2 cellular contexts compared by ENCODE assay signal in the genomic region with DNA sequence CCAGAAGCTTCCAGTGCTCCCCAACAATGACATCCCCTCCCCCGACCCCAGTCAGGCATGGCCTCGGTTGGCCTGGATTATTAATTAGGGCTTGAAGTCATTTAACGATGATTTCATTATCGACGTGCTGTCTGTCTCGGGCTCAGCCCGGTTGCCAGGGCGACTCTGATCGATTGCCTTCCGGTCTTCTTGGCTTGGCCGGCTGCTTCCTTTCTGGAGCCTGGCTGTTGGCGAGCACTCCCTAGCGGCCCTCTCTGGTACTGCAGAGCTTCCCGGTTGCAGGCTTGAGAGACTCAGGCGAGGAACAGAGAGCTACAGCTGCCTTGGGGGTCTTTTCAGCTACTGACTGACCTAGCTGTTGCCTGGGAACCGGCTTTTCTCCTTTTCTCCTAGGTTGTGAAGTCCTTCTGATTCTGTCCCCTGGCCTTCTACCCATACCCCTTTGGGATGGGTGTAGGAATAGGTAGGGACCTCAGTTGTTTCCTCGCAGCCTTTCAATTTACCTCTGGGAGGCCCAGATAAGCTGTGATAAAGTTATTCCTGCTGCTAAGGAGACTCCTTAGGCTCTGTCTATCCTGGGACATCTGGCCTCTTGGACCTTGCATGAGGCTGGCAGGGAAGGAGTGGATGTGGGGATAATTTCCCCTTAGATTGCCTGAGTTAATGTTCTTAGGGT.
TF ChIP-seq lines count a peak whose summit lies in the region.

No MANE protein-coding gene starts in this region.

TF ChIP-seq in A549, 52 proteins besides CTCF, POLR2A, EP300 and RAD21:
- TF ChIP-seq PHF8 (IDR thresholded peaks at IDR 0.05; ENCODE audit: borderline replicate concordance, low read depth) (no peak), SMC3 (IDR thresholded peaks at IDR 0.05) (0 out of 3 replicates have a peak, but pooled peaks have one; percentile 16)

TF ChIP-seq in HepG2, 621 proteins besides CTCF, POLR2A, EP300 and RAD21 (continues in another document):
- TF ChIP-seq MAZ (IDR thresholded peaks at IDR 0.05; ENCODE audit: borderline replicate concordance, low read depth, low read length) = no peak
- no peak for TF ChIP-seq MAZ (CRISPR knock-in tag; IDR thresholded peaks at IDR 0.05; ENCODE audit: low read depth)
- no peak for TF ChIP-seq ZNF747 (CRISPR knock-in tag; IDR thresholded peaks at IDR 0.05; ENCODE audit: borderline replicate concordance)
- no peak for TF ChIP-seq EZH2 (conservative IDR thresholded peaks at IDR 0.05; ENCODE audit: low read depth, low read length)
- TF ChIP-seq, protein P1, sequence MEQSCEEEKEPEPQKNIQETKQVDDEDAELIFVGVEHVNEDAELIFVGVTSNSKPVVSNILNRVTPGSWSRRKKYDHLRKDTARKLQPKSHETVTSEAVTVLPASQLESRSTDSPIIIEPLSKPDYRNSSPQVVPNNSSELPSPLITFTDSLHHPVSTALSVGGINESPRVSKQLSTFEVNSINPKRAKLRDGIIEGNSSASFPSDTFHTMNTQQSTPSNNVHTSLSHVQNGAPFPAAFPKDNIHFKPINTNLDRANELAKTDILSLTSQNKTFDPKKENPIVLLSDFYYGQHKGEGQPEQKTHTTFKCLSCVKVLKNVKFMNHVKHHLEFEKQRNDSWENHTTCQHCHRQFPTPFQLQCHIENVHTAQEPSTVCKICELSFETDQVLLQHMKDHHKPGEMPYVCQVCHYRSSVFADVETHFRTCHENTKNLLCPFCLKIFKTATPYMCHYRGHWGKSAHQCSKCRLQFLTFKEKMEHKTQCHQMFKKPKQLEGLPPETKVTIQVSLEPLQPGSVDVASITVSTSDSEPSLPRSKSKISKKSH (CRISPR knock-in tag; IDR thresholded peaks at IDR 0.05; ENCODE audit: borderline replicate concordance) = no peak
- TF ChIP-seq, protein P2, sequence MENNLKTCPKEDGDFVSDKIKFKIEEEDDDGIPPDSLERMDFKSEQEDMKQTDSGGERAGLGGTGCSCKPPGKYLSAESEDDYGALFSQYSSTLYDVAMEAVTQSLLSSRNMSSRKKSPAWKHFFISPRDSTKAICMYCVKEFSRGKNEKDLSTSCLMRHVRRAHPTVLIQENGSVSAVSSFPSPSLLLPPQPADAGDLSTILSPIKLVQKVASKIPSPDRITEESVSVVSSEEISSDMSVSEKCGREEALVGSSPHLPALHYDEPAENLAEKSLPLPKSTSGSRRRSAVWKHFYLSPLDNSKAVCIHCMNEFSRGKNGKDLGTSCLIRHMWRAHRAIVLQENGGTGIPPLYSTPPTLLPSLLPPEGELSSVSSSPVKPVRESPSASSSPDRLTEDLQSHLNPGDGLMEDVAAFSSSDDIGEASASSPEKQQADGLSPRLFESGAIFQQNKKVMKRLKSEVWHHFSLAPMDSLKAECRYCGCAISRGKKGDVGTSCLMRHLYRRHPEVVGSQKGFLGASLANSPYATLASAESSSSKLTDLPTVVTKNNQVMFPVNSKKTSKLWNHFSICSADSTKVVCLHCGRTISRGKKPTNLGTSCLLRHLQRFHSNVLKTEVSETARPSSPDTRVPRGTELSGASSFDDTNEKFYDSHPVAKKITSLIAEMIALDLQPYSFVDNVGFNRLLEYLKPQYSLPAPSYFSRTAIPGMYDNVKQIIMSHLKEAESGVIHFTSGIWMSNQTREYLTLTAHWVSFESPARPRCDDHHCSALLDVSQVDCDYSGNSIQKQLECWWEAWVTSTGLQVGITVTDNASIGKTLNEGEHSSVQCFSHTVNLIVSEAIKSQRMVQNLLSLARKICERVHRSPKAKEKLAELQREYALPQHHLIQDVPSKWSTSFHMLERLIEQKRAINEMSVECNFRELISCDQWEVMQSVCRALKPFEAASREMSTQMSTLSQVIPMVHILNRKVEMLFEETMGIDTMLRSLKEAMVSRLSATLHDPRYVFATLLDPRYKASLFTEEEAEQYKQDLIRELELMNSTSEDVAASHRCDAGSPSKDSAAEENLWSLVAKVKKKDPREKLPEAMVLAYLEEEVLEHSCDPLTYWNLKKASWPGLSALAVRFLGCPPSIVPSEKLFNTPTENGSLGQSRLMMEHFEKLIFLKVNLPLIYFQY (CRISPR knock-in tag; IDR thresholded peaks at IDR 0.05; ENCODE audit: borderline replicate concordance) = no peak
- no peak for TF ChIP-seq AKAP8 (CRISPR knock-in tag; IDR thresholded peaks at IDR 0.05)
- TF ChIP-seq, protein P3, sequence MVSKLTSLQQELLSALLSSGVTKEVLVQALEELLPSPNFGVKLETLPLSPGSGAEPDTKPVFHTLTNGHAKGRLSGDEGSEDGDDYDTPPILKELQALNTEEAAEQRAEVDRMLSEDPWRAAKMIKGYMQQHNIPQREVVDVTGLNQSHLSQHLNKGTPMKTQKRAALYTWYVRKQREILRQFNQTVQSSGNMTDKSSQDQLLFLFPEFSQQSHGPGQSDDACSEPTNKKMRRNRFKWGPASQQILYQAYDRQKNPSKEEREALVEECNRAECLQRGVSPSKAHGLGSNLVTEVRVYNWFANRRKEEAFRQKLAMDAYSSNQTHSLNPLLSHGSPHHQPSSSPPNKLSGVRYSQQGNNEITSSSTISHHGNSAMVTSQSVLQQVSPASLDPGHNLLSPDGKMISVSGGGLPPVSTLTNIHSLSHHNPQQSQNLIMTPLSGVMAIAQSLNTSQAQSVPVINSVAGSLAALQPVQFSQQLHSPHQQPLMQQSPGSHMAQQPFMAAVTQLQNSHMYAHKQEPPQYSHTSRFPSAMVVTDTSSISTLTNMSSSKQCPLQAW (CRISPR knock-in tag; IDR thresholded peaks at IDR 0.05) = 0 out of 2 replicates have a peak, but pooled peaks have one; percentile 30
- TF ChIP-seq ZNF569 (CRISPR knock-in tag; IDR thresholded peaks at IDR 0.05; ENCODE audit: borderline replicate concordance) = no peak
- no peak for TF ChIP-seq STAT6 (CRISPR knock-in tag; IDR thresholded peaks at IDR 0.05; ENCODE audit: borderline replicate concordance)
- TF ChIP-seq RXRB (CRISPR knock-in tag; IDR thresholded peaks at IDR 0.05; ENCODE audit: borderline replicate concordance) = no peak
- peak; percentile 58 for TF ChIP-seq ZNF687 (CRISPR knock-in tag; IDR thresholded peaks at IDR 0.05)
- no peak for TF ChIP-seq MTA3 (CRISPR knock-in tag; IDR thresholded peaks at IDR 0.05)
- 0 out of 2 replicates have a peak, but pooled peaks have one; percentile 12 for TF ChIP-seq ZMYM4 (CRISPR knock-in tag; IDR thresholded peaks at IDR 0.05)
- TF ChIP-seq, protein P4, sequence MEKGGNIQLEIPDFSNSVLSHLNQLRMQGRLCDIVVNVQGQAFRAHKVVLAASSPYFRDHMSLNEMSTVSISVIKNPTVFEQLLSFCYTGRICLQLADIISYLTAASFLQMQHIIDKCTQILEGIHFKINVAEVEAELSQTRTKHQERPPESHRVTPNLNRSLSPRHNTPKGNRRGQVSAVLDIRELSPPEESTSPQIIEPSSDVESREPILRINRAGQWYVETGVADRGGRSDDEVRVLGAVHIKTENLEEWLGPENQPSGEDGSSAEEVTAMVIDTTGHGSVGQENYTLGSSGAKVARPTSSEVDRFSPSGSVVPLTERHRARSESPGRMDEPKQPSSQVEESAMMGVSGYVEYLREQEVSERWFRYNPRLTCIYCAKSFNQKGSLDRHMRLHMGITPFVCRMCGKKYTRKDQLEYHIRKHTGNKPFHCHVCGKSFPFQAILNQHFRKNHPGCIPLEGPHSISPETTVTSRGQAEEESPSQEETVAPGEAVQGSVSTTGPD (CRISPR knock-in tag; IDR thresholded peaks at IDR 0.05) = no peak
- no peak for TF ChIP-seq ZNF3 (CRISPR knock-in tag; IDR thresholded peaks at IDR 0.05)
- TF ChIP-seq, protein P5, sequence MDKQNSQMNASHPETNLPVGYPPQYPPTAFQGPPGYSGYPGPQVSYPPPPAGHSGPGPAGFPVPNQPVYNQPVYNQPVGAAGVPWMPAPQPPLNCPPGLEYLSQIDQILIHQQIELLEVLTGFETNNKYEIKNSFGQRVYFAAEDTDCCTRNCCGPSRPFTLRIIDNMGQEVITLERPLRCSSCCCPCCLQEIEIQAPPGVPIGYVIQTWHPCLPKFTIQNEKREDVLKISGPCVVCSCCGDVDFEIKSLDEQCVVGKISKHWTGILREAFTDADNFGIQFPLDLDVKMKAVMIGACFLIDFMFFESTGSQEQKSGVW (CRISPR knock-in tag; IDR thresholded peaks at IDR 0.05; ENCODE audit: borderline replicate concordance) = no peak
- no peak for TF ChIP-seq ZNF713 (CRISPR knock-in tag; IDR thresholded peaks at IDR 0.05)
- no peak for TF ChIP-seq FIP1L1 (IDR thresholded peaks at IDR 0.05; ENCODE audit: borderline replicate concordance, insufficient read depth, low read depth, low read length)
- no peak for TF ChIP-seq SETDB1 (CRISPR knock-in tag; IDR thresholded peaks at IDR 0.05; ENCODE audit: borderline replicate concordance)
- no peak for TF ChIP-seq IRF2 (CRISPR knock-in tag; IDR thresholded peaks at IDR 0.05)
- TF ChIP-seq, protein P6, sequence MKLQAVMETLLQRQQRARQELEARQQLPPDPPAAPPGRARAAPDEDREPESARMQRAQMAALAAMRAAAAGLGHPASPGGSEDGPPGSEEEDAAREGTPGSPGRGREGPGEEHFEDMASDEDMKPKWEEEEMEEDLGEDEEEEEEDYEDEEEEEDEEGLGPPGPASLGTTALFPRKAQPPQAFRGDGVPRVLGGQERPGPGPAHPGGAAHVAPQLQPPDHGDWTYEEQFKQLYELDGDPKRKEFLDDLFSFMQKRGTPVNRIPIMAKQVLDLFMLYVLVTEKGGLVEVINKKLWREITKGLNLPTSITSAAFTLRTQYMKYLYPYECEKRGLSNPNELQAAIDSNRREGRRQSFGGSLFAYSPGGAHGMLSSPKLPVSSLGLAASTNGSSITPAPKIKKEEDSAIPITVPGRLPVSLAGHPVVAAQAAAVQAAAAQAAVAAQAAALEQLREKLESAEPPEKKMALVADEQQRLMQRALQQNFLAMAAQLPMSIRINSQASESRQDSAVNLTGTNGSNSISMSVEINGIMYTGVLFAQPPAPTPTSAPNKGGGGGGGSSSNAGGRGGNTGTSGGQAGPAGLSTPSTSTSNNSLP (IDR thresholded peaks at IDR 0.05; ENCODE audit: low read depth, low read length) = no peak
- no peak for TF ChIP-seq ATF7-NPFF (CRISPR knock-in tag; IDR thresholded peaks at IDR 0.05; ENCODE audit: low read depth)
- no peak for TF ChIP-seq RBM22 (optimal IDR thresholded peaks at IDR 0.05; ENCODE audit: low read length)
- TF ChIP-seq TBL1XR1 (IDR thresholded peaks at IDR 0.05; ENCODE audit: borderline replicate concordance, low read length, partially characterized antibody) = no peak
- TF ChIP-seq ZNF230 (CRISPR knock-in tag; IDR thresholded peaks at IDR 0.05) = 0 out of 2 replicates have a peak, but pooled peaks have one; percentile 53
- TF ChIP-seq RARG (CRISPR knock-in tag; IDR thresholded peaks at IDR 0.05; ENCODE audit: low read depth) = no peak
- TF ChIP-seq, protein P7, sequence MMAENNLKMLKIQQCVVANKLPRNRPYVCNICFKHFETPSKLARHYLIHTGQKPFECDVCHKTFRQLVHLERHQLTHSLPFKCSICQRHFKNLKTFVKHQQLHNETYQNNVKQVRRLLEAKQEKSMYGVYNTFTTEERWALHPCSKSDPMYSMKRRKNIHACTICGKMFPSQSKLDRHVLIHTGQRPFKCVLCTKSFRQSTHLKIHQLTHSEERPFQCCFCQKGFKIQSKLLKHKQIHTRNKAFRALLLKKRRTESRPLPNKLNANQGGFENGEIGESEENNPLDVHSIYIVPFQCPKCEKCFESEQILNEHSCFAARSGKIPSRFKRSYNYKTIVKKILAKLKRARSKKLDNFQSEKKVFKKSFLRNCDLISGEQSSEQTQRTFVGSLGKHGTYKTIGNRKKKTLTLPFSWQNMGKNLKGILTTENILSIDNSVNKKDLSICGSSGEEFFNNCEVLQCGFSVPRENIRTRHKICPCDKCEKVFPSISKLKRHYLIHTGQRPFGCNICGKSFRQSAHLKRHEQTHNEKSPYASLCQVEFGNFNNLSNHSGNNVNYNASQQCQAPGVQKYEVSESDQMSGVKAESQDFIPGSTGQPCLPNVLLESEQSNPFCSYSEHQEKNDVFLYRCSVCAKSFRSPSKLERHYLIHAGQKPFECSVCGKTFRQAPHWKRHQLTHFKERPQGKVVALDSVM (CRISPR knock-in tag; IDR thresholded peaks at IDR 0.05) = no peak
- TF ChIP-seq GZF1 (CRISPR knock-in tag; IDR thresholded peaks at IDR 0.05) = no peak
- no peak for TF ChIP-seq ATF4 (CRISPR knock-in tag; IDR thresholded peaks at IDR 0.05)
